In the genomic region with DNA sequence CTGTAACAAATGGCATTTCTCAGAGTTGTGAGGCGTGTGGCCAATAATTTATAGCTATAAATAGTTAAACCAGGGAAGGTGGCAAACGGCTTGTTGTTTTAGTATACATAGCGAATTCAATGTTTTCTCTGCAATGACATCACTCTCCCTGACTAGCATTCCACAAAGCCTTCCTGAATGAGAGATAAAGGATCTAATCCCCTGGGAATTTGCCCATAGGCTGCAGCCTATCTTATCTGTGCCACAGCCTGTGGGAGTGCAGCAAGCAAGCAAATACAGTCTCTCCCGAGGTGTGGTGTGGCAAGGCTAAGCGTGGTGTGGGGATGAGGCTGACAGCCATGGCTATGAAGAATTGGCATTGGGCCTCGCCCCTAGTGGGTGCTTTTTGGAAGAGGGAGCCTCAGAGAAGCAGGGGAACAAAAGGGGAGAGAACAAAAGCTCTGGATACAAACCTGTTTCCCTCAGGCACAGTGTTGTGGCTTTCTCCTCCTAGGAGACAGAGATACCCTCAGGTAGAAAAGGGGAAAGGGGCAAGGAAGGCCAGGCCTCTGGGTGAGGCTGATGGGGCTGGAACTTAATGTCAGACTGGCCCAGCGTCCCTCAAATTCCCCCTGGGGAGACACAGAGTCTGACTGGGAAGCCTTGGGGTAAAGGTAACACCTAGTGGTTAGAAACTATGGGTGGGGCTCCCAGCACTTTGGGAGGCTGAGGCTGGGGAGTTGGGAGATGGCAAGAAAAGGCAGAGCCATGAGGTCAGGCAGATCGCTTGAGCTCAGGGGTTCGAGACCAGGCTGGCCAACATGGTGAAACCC, we compare ENCODE assay signal across 8 cellular contexts. TPM values are rescaled to one million over a fixed set of nuclear protein-coding genes. Genes with fewer than 3 reads are reported as not detected.
DNase-seq lines count a peak whose midpoint lies in the region; ATAC-seq and TF ChIP-seq lines count a peak whose summit lies in the region.

No MANE protein-coding gene starts in this region.

- no peak overlapping the region for H3K23ac ChIP-seq in mesendoderm (ENCODE audit: low read length)

- H3K27me3 Mint-ChIP-seq in activated naive CD8-positive, alpha-beta T cell treated with anti-CD3 and anti-CD28 coated beads for 36 hours: no peaks in the 10 kb centered on the region

- no CpG with 5 or more reads among the region's 9 CpGs for WGBS in mesendoderm (ENCODE audit: extremely low coverage, insufficient coverage, low lambda C conversion rate)

- H3K79me1 ChIP-seq in mesendoderm (ENCODE audit: low read length): peaks cover 16% of the 10 kb centered on the region

- H3K9ac ChIP-seq in mesendoderm (ENCODE audit: low read length): peak overlapping the region; percentile 1

- no peak overlapping the region for H3K27ac Mint-ChIP-seq in activated naive CD8-positive, alpha-beta T cell treated with anti-CD3 and anti-CD28 coated beads for 36 hours

- H2AK5ac ChIP-seq in mesendoderm (ENCODE audit: low read length): no peak overlapping the region

- H3K4ac ChIP-seq in mesendoderm (ENCODE audit: low read depth, low read length): peak overlapping the region; percentile 56

- no peak overlapping the region for H3K4me3 ChIP-seq in cardiac fibroblast (replicated peaks in 1 of 2; ENCODE audit: low read depth in 2 of 2, low read length in 2 of 2)
- H3K4me3 ChIP-seq in mesendoderm (ENCODE audit: low read length): no peak overlapping the region

- peak overlapping the region; percentile 59 for H3K56ac ChIP-seq in mesendoderm (ENCODE audit: low read length)

- H3K4me2 ChIP-seq in mesendoderm (ENCODE audit: low read length): no peak overlapping the region

- H4K8ac ChIP-seq in mesendoderm (ENCODE audit: low read depth, low read length): no peak overlapping the region

- H2BK120ac ChIP-seq in mesendoderm (ENCODE audit: low read depth, low read length): no peak overlapping the region

- peaks cover 19% of the 10 kb centered on the region for H3K79me2 ChIP-seq in mesendoderm (ENCODE audit: control insufficient read depth, insufficient read depth, low read length)

- ATAC-seq in GM18520 (IDR thresholded peaks at IDR 0.05; ENCODE audit: unreplicated experiment): no peak

- peaks cover 8% of the 10 kb centered on the region for H3K36me3 ChIP-seq in mesendoderm (ENCODE audit: control insufficient read depth, insufficient read depth, low read length)

- H3K27ac ChIP-seq in mesendoderm (ENCODE audit: low read depth, low read length): peak overlapping the region; percentile 81

- H3K27me3 ChIP-seq in mesendoderm (ENCODE audit: insufficient read depth, low read length, poor library complexity): no peaks in the 10 kb centered on the region

- H3K18ac ChIP-seq in mesendoderm (ENCODE audit: low read length): peak overlapping the region; percentile 65

- no peak overlapping the region for H3K4me3 Mint-ChIP-seq in activated naive CD8-positive, alpha-beta T cell treated with anti-CD3 and anti-CD28 coated beads for 36 hours

- no peak for TF ChIP-seq CTCF in cardiac fibroblast (IDR thresholded peaks at IDR 0.05; ENCODE audit: low read depth, low read length)

- no peaks in the 10 kb centered on the region for H3K9me3 Mint-ChIP-seq in activated naive CD8-positive, alpha-beta T cell treated with anti-CD3 and anti-CD28 coated beads for 36 hours

- H4K5ac ChIP-seq in mesendoderm (ENCODE audit: low read length): no peak overlapping the region

- peaks cover 36% of the 10 kb centered on the region for H3K4me1 ChIP-seq in mesendoderm (ENCODE audit: control insufficient read depth, low read depth, low read length)

- peaks cover 39% of the 10 kb centered on the region for H3K36me3 Mint-ChIP-seq in activated naive CD8-positive, alpha-beta T cell treated with anti-CD3 and anti-CD28 coated beads for 36 hours

- DNase-seq in DMS153 (lab: John Stamatoyannopoulos, UW): peak; percentile 93
- peak; percentile 96 for DNase-seq in M059J (ENCODE audit: low read depth)
- DNase-seq in cardiac fibroblast (ENCODE audit: low read depth in 2 of 2): peak; percentile 75 to 94
- peak; percentile 100 for DNase-seq in mesendoderm
- no peak for DNase-seq in SHP77 treated with DMSO at 0.1 percent for 48 hours (lab: John Stamatoyannopoulos, UW)
- DNase-seq in activated effector memory CD4-positive, alpha-beta T cell treated with anti-CD3 and anti-CD28 coated beads, Interleukin-2, amount 50 U/mL, for 16 hours: no peak
- DNase-seq in activated naive CD8-positive, alpha-beta T cell treated with anti-CD3 and anti-CD28 coated beads for 36 hours: no peak

- peaks cover 54% of the 10 kb centered on the region for H3K4me1 Mint-ChIP-seq in activated naive CD8-positive, alpha-beta T cell treated with anti-CD3 and anti-CD28 coated beads for 36 hours

- H2BK15ac ChIP-seq in mesendoderm (replicated peaks; ENCODE audit: low read depth): no peak overlapping the region

- peak overlapping the region; percentile 89 for H2BK5ac ChIP-seq in mesendoderm (ENCODE audit: low read length)

RNA-seq across cellular contexts. Expression of a gene that starts 8.9 kb away (rescaled TPM):
- 491 and 526 TPM in 2 replicates for total RNA-seq in M059J (2014; rRNA removed; shearing (Covaris generic))
- 155 TPM for polyA plus RNA-seq in mesendoderm (2013, experiment 1 of 2)
- 159 TPM for polyA plus RNA-seq in mesendoderm (2013, experiment 2 of 2)
- 100 to 1,000 TPM; 463 to 489 TPM for total RNA-seq in activated naive CD8-positive, alpha-beta T cell treated with anti-CD3 and anti-CD28 coated beads for 36 hours

RNA-seq across cellular contexts. Expression of a gene that starts 16.5 kb away (rescaled TPM):
- 0.20 and 1.0 TPM in 2 replicates for total RNA-seq in M059J (2014; rRNA removed; shearing (Covaris generic))
- polyA plus RNA-seq in mesendoderm (2013, experiment 1 of 2): 0.51 TPM
- polyA plus RNA-seq in mesendoderm (2013, experiment 2 of 2): 0.60 TPM
- under 1 TPM; 0.78 to 0.80 TPM for total RNA-seq in activated naive CD8-positive, alpha-beta T cell treated with anti-CD3 and anti-CD28 coated beads for 36 hours

RNA-seq across cellular contexts. Expression of a gene that starts 29.0 kb away (rescaled TPM):
- 0.25 and 0.32 TPM in 2 replicates for total RNA-seq in M059J (2014; rRNA removed; shearing (Covaris generic))
- 10.4 TPM for polyA plus RNA-seq in mesendoderm (2013, experiment 1 of 2)
- 10.1 TPM for polyA plus RNA-seq in mesendoderm (2013, experiment 2 of 2)
- under 1 TPM in 1 of 2 experiments, not detected in 1; 0.08 TPM for total RNA-seq in activated naive CD8-positive, alpha-beta T cell treated with anti-CD3 and anti-CD28 coated beads for 36 hours

RNA-seq across cellular contexts. Expression of a gene that starts 37.6 kb away (rescaled TPM):
- not detected in 2 replicates for total RNA-seq in M059J (2014; rRNA removed; shearing (Covaris generic))
- 0.07 TPM for polyA plus RNA-seq in mesendoderm (2013, experiment 1 of 2)
- polyA plus RNA-seq in mesendoderm (2013, experiment 2 of 2): not detected
- total RNA-seq in activated naive CD8-positive, alpha-beta T cell treated with anti-CD3 and anti-CD28 coated beads for 36 hours: not detected

RNA-seq across cellular contexts. Expression of a gene that starts 54.0 kb away (rescaled TPM):
- not detected in 2 replicates for total RNA-seq in M059J (2014; rRNA removed; shearing (Covaris generic))
- not detected for polyA plus RNA-seq in mesendoderm (2013, experiment 1 of 2)
- polyA plus RNA-seq in mesendoderm (2013, experiment 2 of 2): not detected
- total RNA-seq in activated naive CD8-positive, alpha-beta T cell treated with anti-CD3 and anti-CD28 coated beads for 36 hours: not detected

Comparison
In these comparisons a context has a peak if more than half of its experiments do, and no peak if none do; other contexts are left out.
1. DNase-seq: peak in DMS153 (single experiment), M059J (single experiment), cardiac fibroblast (2 of 2) and mesendoderm (single experiment); none in SHP77 treated with DMSO at 0.1 percent for 48 hours (single experiment), activated effector memory CD4-positive, alpha-beta T cell treated with anti-CD3 and anti-CD28 coated beads, Interleukin-2, amount 50 U/mL, for 16 hours (single experiment) and activated naive CD8-positive, alpha-beta T cell treated with anti-CD3 and anti-CD28 coated beads for 36 hours (single experiment).